In the genomic region with DNA sequence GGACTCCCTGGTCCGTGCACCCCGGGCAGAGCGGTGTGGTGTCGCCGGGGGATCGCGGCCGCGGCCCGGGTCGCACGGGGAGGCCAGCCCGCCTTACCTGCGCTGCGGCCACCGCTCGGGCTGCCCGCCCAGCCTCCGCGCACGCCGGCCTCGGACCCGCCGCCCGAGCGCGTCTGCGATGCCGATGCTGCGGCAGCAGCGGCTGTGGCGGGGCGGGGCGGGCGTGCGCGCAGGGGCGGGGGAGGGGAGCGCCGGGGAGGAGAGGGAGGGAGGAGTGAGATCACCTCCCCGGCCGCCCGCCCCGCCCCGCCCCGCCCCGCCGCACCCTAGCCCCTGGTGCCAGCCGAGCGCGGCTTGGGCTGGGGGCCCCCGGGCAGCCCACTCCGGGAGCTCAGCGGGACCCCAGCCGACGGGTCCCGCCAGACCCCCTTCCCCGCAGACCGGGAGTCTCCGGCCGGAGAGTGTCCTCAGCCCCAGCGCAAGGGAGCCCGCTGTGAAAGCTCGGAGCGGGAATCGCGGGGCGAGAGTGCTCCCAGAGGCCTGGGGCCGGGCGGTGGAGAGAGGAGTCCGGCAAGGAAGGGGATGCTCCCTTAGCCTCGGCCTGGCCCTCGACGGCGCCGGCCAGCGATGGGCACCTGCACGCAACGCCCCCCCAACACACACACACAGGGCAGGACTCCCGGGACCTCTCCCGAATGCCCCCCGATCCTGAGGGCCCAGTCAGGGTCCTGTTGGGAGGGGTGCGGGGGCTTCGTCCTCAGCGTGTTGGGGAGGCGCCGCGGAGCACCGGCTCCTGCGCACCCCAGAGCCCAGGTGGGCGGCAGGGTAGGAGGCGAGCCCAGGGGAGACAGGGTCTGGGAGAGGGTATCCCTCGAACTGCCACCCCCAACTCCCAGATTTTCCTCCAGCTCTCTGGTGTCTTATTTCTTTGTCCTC, we compare ENCODE assay signal across 2 cellular contexts.
TF ChIP-seq lines count a peak whose summit lies in the region.

A gene with protein sequence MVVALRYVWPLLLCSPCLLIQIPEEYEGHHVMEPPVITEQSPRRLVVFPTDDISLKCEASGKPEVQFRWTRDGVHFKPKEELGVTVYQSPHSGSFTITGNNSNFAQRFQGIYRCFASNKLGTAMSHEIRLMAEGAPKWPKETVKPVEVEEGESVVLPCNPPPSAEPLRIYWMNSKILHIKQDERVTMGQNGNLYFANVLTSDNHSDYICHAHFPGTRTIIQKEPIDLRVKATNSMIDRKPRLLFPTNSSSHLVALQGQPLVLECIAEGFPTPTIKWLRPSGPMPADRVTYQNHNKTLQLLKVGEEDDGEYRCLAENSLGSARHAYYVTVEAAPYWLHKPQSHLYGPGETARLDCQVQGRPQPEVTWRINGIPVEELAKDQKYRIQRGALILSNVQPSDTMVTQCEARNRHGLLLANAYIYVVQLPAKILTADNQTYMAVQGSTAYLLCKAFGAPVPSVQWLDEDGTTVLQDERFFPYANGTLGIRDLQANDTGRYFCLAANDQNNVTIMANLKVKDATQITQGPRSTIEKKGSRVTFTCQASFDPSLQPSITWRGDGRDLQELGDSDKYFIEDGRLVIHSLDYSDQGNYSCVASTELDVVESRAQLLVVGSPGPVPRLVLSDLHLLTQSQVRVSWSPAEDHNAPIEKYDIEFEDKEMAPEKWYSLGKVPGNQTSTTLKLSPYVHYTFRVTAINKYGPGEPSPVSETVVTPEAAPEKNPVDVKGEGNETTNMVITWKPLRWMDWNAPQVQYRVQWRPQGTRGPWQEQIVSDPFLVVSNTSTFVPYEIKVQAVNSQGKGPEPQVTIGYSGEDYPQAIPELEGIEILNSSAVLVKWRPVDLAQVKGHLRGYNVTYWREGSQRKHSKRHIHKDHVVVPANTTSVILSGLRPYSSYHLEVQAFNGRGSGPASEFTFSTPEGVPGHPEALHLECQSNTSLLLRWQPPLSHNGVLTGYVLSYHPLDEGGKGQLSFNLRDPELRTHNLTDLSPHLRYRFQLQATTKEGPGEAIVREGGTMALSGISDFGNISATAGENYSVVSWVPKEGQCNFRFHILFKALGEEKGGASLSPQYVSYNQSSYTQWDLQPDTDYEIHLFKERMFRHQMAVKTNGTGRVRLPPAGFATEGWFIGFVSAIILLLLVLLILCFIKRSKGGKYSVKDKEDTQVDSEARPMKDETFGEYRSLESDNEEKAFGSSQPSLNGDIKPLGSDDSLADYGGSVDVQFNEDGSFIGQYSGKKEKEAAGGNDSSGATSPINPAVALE (minus strand): TSS at position 206 of the 936 bp plus-strand sequence. CDS start 10,337 bp downstream, outside the sequence.

TF ChIP-seq in A549, 52 proteins besides CTCF, POLR2A, EP300 and RAD21:
- TF ChIP-seq SMC3 (IDR thresholded peaks at IDR 0.05) = no peak

TF ChIP-seq in GM23338, 12 proteins besides CTCF, POLR2A, EP300 and RAD21:
- TF ChIP-seq POLR2AphosphoS5 (IDR thresholded peaks at IDR 0.05; ENCODE audit: low read depth) (no peak), JUNB (IDR thresholded peaks at IDR 0.05; ENCODE audit: unreplicated experiment) (no peak), EZH2phosphoT487 (IDR thresholded peaks at IDR 0.05; ENCODE audit: unreplicated experiment) (no peak), EZH2 (IDR thresholded peaks at IDR 0.05; ENCODE audit: low read depth, unreplicated experiment) (no peak), CREB1 (CRISPR knock-in tag; IDR thresholded peaks at IDR 0.05; ENCODE audit: low read depth) (no peak)
- TF ChIP-seq, protein P1, sequence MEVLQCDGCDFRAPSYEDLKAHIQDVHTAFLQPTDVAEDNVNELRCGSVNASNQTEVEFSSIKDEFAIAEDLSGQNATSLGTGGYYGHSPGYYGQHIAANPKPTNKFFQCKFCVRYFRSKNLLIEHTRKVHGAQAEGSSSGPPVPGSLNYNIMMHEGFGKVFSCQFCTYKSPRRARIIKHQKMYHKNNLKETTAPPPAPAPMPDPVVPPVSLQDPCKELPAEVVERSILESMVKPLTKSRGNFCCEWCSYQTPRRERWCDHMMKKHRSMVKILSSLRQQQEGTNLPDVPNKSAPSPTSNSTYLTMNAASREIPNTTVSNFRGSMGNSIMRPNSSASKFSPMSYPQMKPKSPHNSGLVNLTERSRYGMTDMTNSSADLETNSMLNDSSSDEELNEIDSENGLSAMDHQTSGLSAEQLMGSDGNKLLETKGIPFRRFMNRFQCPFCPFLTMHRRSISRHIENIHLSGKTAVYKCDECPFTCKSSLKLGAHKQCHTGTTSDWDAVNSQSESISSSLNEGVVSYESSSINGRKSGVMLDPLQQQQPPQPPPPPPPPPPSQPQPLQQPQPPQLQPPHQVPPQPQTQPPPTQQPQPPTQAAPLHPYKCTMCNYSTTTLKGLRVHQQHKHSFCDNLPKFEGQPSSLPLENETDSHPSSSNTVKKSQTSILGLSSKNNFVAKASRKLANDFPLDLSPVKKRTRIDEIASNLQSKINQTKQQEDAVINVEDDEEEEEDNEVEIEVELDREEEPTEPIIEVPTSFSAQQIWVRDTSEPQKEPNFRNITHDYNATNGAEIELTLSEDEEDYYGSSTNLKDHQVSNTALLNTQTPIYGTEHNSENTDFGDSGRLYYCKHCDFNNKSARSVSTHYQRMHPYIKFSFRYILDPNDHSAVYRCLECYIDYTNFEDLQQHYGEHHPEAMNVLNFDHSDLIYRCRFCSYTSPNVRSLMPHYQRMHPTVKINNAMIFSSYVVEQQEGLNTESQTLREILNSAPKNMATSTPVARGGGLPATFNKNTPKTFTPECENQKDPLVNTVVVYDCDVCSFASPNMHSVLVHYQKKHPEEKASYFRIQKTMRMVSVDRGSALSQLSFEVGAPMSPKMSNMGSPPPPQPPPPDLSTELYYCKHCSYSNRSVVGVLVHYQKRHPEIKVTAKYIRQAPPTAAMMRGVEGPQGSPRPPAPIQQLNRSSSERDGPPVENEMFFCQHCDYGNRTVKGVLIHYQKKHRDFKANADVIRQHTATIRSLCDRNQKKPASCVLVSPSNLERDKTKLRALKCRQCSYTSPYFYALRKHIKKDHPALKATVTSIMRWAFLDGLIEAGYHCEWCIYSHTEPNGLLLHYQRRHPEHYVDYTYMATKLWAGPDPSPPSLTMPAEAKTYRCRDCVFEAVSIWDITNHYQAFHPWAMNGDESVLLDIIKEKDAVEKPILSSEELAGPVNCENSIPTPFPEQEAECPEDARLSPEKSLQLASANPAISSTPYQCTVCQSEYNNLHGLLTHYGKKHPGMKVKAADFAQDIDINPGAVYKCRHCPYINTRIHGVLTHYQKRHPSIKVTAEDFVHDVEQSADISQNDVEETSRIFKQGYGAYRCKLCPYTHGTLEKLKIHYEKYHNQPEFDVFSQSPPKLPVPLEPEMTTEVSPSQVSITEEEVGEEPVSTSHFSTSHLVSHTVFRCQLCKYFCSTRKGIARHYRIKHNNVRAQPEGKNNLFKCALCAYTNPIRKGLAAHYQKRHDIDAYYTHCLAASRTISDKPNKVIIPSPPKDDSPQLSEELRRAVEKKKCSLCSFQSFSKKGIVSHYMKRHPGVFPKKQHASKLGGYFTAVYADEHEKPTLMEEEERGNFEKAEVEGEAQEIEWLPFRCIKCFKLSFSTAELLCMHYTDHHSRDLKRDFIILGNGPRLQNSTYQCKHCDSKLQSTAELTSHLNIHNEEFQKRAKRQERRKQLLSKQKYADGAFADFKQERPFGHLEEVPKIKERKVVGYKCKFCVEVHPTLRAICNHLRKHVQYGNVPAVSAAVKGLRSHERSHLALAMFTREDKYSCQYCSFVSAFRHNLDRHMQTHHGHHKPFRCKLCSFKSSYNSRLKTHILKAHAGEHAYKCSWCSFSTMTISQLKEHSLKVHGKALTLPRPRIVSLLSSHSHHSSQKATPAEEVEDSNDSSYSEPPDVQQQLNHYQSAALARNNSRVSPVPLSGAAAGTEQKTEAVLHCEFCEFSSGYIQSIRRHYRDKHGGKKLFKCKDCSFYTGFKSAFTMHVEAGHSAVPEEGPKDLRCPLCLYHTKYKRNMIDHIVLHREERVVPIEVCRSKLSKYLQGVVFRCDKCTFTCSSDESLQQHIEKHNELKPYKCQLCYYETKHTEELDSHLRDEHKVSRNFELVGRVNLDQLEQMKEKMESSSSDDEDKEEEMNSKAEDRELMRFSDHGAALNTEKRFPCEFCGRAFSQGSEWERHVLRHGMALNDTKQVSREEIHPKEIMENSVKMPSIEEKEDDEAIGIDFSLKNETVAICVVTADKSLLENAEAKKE (CRISPR knock-in tag; IDR thresholded peaks at IDR 0.05) = no peak
